8 cellular contexts compared by ENCODE assay signal in the genomic region with DNA sequence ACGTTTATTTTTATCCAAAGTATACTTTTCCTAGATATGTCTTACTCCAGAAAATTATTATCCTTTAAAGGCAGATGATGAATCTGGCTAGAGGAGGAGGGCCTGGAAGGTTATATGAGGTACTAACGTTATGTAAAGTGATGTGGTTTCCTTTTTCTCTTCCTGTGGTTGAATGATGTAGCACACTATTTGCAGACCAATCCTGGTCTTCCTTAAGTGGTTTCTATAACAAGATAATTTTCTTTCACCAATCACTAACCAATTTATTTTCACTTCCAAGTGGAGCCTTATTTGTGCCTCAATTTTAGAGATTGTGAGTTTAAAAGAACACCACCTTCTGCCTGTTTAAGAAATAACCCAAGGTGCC.
DNase-seq lines count a peak whose midpoint lies in the region; ATAC-seq and TF ChIP-seq lines count a peak whose summit lies in the region.

No MANE protein-coding gene starts in this region.

- H3K36me3 ChIP-seq in KMS-11 (ENCODE audit: insufficient read depth): no peaks in the 10 kb centered on the region

- H2AFZ ChIP-seq in KMS-11 (ENCODE audit: low read depth): no peak overlapping the region

- peak; percentile 45 for ATAC-seq in GM18858 (IDR thresholded peaks at IDR 0.05; ENCODE audit: unreplicated experiment)

- no peak for TF ChIP-seq CTCF in KMS-11 (conservative IDR thresholded peaks at IDR 0.05; ENCODE audit: low read depth, low read length)
- TF ChIP-seq CTCF in fibroblast of mammary gland (conservative IDR thresholded peaks at IDR 0.05; ENCODE audit: control insufficient read depth, insufficient read depth, low read depth, low read length): no peak

- H3K4me1 ChIP-seq in KMS-11 (ENCODE audit: low read depth, poor library complexity, severe bottlenecking): peaks cover 23% of the 10 kb centered on the region

- H4K20me1 ChIP-seq in KMS-11 (ENCODE audit: insufficient read depth): no peaks in the 10 kb centered on the region

- H3K4me3 ChIP-seq in KMS-11 (IDR thresholded peaks at IDR 0.05; ENCODE audit: insufficient read depth, low read depth, low read length) (no peak overlapping the region), fibroblast of mammary gland (ENCODE audit: control insufficient read depth, low read depth, low read length) (no peak overlapping the region)

- peak overlapping the region; percentile 79 for H3K4me2 ChIP-seq in KMS-11

- H3K27me3 ChIP-seq in KMS-11 (ENCODE audit: insufficient read depth, low read depth): peaks cover 5% of the 10 kb centered on the region; the same call in 1 of the 2 replicates

- no peak overlapping the region for H3K27ac ChIP-seq in KMS-11

- H3K79me2 ChIP-seq in KMS-11 (ENCODE audit: insufficient read depth, low read depth): no peaks in the 10 kb centered on the region

- DNase-seq in H4 (ENCODE audit: low spot score) (peak; percentile 11), fibroblast of mammary gland (ENCODE audit: low read depth) (peak; percentile 19), OCI-M2 (lab: John Stamatoyannopoulos, UW; ENCODE audit: unreplicated experiment) (no peak), DMS79 (lab: John Stamatoyannopoulos, UW) (no peak), NCI-H82 (lab: John Stamatoyannopoulos, UW) (no peak), HT-29 (ENCODE audit: low spot score) (no peak)

- no peak overlapping the region for H3K9ac ChIP-seq in KMS-11

Comparison
In these comparisons a context has a peak if more than half of its experiments do, and no peak if none do; other contexts are left out.
1. DNase-seq: peak in H4 (single experiment) and fibroblast of mammary gland (single experiment); none in OCI-M2 (single experiment), DMS79 (single experiment), NCI-H82 (single experiment) and HT-29 (single experiment).